9 cellular contexts compared by ENCODE assay signal in genomic region chr13:24097064-24097463, GRCh38.
DNase-seq lines count a peak whose midpoint lies in the region; ATAC-seq, FAIRE-seq and TF ChIP-seq lines count a peak whose summit lies in the region.
"Had no signal": no experiment of that assay in that cellular context is flagged by ENCODE, and none has a peak within 500 bp of the region (broad histone marks: within the 10 kb centered on the region; RNA-seq: fewer than 3 reads in every experiment).

No MANE protein-coding gene starts in this region.

- no peak overlapping the region for H3K4me3 ChIP-seq in NB4 (ENCODE audit: low read depth, low read length)
- H3K4me3 ChIP-seq in body of pancreas: no peak overlapping the region
- no peak overlapping the region for H3K4me3 ChIP-seq in gastroesophageal sphincter
- H3K4me3 ChIP-seq: uterus had no signal

- intact Hi-C loops in body of pancreas (cut with DNase I): no loop called here

- TF ChIP-seq CTCF in NB4 (IDR thresholded peaks at IDR 0.05; ENCODE audit: low read depth, low read length): no peak
- TF ChIP-seq CTCF in body of pancreas (IDR thresholded peaks at IDR 0.05): no peak
- TF ChIP-seq CTCF in gastroesophageal sphincter (IDR thresholded peaks at IDR 0.05): no peak

- H3K27me3 ChIP-seq in body of pancreas (no peaks in the 10 kb centered on the region), gastroesophageal sphincter (no peaks in the 10 kb centered on the region)
- H3K27me3 ChIP-seq: uterus had no signal

- FAIRE-seq in frontal cortex (lab: Jason Lieb, UNC): no peak

- H3K4me1 ChIP-seq in body of pancreas (peaks cover 6% of the 10 kb centered on the region), gastroesophageal sphincter (no peaks in the 10 kb centered on the region)

- DNase-seq in activated CD4-positive, alpha-beta T cell treated with anti-CD3 and anti-CD28 coated beads for 24 hours (ENCODE audit: low read depth in 2 of 2): peak; percentile 23 to 35
- no peak for DNase-seq in activated CD4-positive, alpha-beta T cell treated with anti-CD3 and anti-CD28 coated beads, Interleukin-2, amount 50 U/mL, for 1 hour
- peak; percentile 63 for DNase-seq in NB4 (ENCODE audit: low read depth)
- peak in 1 of 4 donors; percentile 17 for DNase-seq in body of pancreas
- peak; percentile 47 to 48 for DNase-seq in stimulated activated CD8-positive, alpha-beta memory T cell treated with anti-CD3 and anti-CD28 coated beads, Interleukin-15, amount 100 ng/mL, for 48 hours (ENCODE audit: low read depth in 2 of 2)
- DNase-seq in frontal cortex (ENCODE audit: low spot score in 2 of 2): no peak
- DNase-seq: uterus had no signal

- 62 to 70% methylated on average over 4 of the region's 4 CpGs for WGBS in body of pancreas, 2 donors
- WGBS in gastroesophageal sphincter (ENCODE audit: low coverage in 1 of 2), 2 donors: 80 to 96% methylated on average over 3 of the region's 4 CpGs

- H3K36me3 ChIP-seq in body of pancreas (replicated peaks in 1 of 2; ENCODE audit: insufficient read depth in 1 of 2, low read depth in 2 of 2) (no peaks in the 10 kb centered on the region), gastroesophageal sphincter (no peaks in the 10 kb centered on the region)
- H3K36me3 ChIP-seq: uterus had no signal

- ATAC-seq in body of pancreas: peak; percentile 55
- no peak for ATAC-seq in gastroesophageal sphincter
- no peak for ATAC-seq in GM21576 (IDR thresholded peaks at IDR 0.05; ENCODE audit: unreplicated experiment)

- H3K27ac ChIP-seq in body of pancreas (no peak overlapping the region), gastroesophageal sphincter (no peak overlapping the region)
- H3K27ac ChIP-seq: uterus had no signal

- TF ChIP-seq POLR2A in NB4 (IDR thresholded peaks at IDR 0.05; ENCODE audit: extremely low read depth, insufficient read length): no peak
- TF ChIP-seq POLR2A in body of pancreas (IDR thresholded peaks at IDR 0.05): no peak
- no peak for TF ChIP-seq POLR2A in gastroesophageal sphincter (IDR thresholded peaks at IDR 0.05)

- H3K9me3 ChIP-seq in body of pancreas (no peaks in the 10 kb centered on the region), gastroesophageal sphincter (no peaks in the 10 kb centered on the region)
- H3K9me3 ChIP-seq: uterus had no signal

- TF ChIP-seq EP300 in gastroesophageal sphincter (IDR thresholded peaks at IDR 0.05): no peak

Comparison
In these comparisons a context has a peak if more than half of its experiments do, and no peak if none do; other contexts are left out.
1. DNase-seq: peak in activated CD4-positive, alpha-beta T cell treated with anti-CD3 and anti-CD28 coated beads for 24 hours (2 of 2), NB4 (single experiment) and stimulated activated CD8-positive, alpha-beta memory T cell treated with anti-CD3 and anti-CD28 coated beads, Interleukin-15, amount 100 ng/mL, for 48 hours (2 of 2); none in activated CD4-positive, alpha-beta T cell treated with anti-CD3 and anti-CD28 coated beads, Interleukin-2, amount 50 U/mL, for 1 hour (single experiment) and frontal cortex (0 of 2).